8 cellular contexts compared by ENCODE assay signal in genomic region chr7:47100815-47101435, GRCh38.
DNase-seq lines count a peak whose midpoint lies in the region; ATAC-seq and TF ChIP-seq lines count a peak whose summit lies in the region.

No MANE protein-coding gene starts in this region.

- TF ChIP-seq CTCF in HFF-Myc (IDR thresholded peaks at IDR 0.05; ENCODE audit: low read depth, low read length, missing control alignments) (peak; percentile 71), RWPE1 (conservative IDR thresholded peaks at IDR 0.05; ENCODE audit: low read depth) (peak; percentile 47), fibroblast of villous mesenchyme (IDR thresholded peaks at IDR 0.05; ENCODE audit: insufficient read depth, low read depth, low read length) (peak; percentile 82), thyroid gland (IDR thresholded peaks at IDR 0.05) (peak in 3 of 6 experiments; percentile 26 to 48 (median 36))

- intact Hi-C loops in thyroid gland (cut with DNase I) = no loop called here

- H3K27ac Mint-ChIP-seq in immature natural killer cell = no peak overlapping the region

- peaks cover 2 to 5% (median 3%) of the 10 kb centered on the region in 3 donors for H3K27me3 Mint-ChIP-seq in immature natural killer cell (ENCODE audit: low read depth in 3 of 3)
- H3K27me3 Mint-ChIP-seq in activated T-cell treated with anti-CD3 and anti-CD28 coated beads, Interleukin-2, amount 50 U/mL, for 4 hours (ENCODE audit: low read depth) = no peaks in the 10 kb centered on the region

- no peaks in the 10 kb centered on the region for H3K27me3 ChIP-seq in thyroid gland

- H3K4me3 Mint-ChIP-seq in immature natural killer cell = no peak overlapping the region
- no peak overlapping the region for H3K4me3 Mint-ChIP-seq in activated T-cell treated with anti-CD3 and anti-CD28 coated beads, Interleukin-2, amount 50 U/mL, for 4 hours

- H3K9me3 Mint-ChIP-seq in immature natural killer cell = no peaks in the 10 kb centered on the region
- H3K9me3 Mint-ChIP-seq in activated T-cell treated with anti-CD3 and anti-CD28 coated beads, Interleukin-2, amount 50 U/mL, for 4 hours = no peaks in the 10 kb centered on the region

- TF ChIP-seq POLR2A in thyroid gland (IDR thresholded peaks at IDR 0.05) = no peak

- H3K9me3 ChIP-seq in thyroid gland = no peaks in the 10 kb centered on the region

- CTCF ChIA-PET in RWPE1 (lab: Yijun Ruan, JAX) = interaction anchor here (0.6 to 0.8 kb wide), 5 partner anchors 9 to 720 kb away, joined by 3 read pairs; no protein-coding TSS in a partner anchor

- no peak overlapping the region for H3K4me3 ChIP-seq in HFF-Myc (replicated peaks; ENCODE audit: low read depth, low read length)
- H3K4me3 ChIP-seq in fibroblast of villous mesenchyme (ENCODE audit: low read depth, low read length) = no peak overlapping the region
- H3K4me3 ChIP-seq in thyroid gland (replicated peaks in 1 of 3) = no peak overlapping the region

- ATAC-seq in activated T-cell treated with anti-CD3 and anti-CD28 coated beads, Interleukin-2, amount 50 U/mL, for 4 hours = no peak

- no peaks in the 10 kb centered on the region for H3K36me3 Mint-ChIP-seq in immature natural killer cell
- no peaks in the 10 kb centered on the region for H3K36me3 Mint-ChIP-seq in activated T-cell treated with anti-CD3 and anti-CD28 coated beads, Interleukin-2, amount 50 U/mL, for 4 hours (ENCODE audit: insufficient read depth)

- 52 to 55% methylated on average over 5 of the region's 5 CpGs for WGBS in thyroid gland, 2 donors

- DNase-seq in AML-193 (lab: John Stamatoyannopoulos, UW) (peak; percentile 11 to 53), HFF-Myc (ENCODE audit: extremely low read depth, low read depth) (no peak), RWPE1 (ENCODE audit: low spot score) (peak; percentile 36), fibroblast of villous mesenchyme (ENCODE audit: low read depth) (peak; percentile 71), thyroid gland (peak; percentile 48 to 58), immature natural killer cell (no peak)
- no peak for DNase-seq in activated T-cell treated with anti-CD3 and anti-CD28 coated beads, Interleukin-2, amount 50 U/mL, for 4 hours
- no peak for DNase-seq in central memory CD4-positive, alpha-beta T cell

- H3K27ac ChIP-seq in RWPE1 (no peak overlapping the region), thyroid gland (no peak overlapping the region)

- POLR2A ChIA-PET in RWPE1 (lab: Yijun Ruan, JAX; ENCODE audit: low non-redundant PET) = no interaction called here

- H3K36me3 ChIP-seq in thyroid gland = no peaks in the 10 kb centered on the region

- no peaks in the 10 kb centered on the region for H3K4me1 Mint-ChIP-seq in immature natural killer cell
- H3K4me1 Mint-ChIP-seq in activated T-cell treated with anti-CD3 and anti-CD28 coated beads, Interleukin-2, amount 50 U/mL, for 4 hours (ENCODE audit: low read depth) = no peaks in the 10 kb centered on the region

- H3K4me1 ChIP-seq in thyroid gland = no peaks in the 10 kb centered on the region

Comparison
In these comparisons a context has a peak if more than half of its experiments do, and no peak if none do; other contexts are left out.
1. DNase-seq: peak in AML-193 (2 of 2), RWPE1 (single experiment), fibroblast of villous mesenchyme (single experiment) and thyroid gland (2 of 2); none in HFF-Myc (single experiment), immature natural killer cell (0 of 3), activated T-cell treated with anti-CD3 and anti-CD28 coated beads, Interleukin-2, amount 50 U/mL, for 4 hours (single experiment) and central memory CD4-positive, alpha-beta T cell (single experiment).